ENCODE assay signal across 1 cellular context in the genomic region with DNA sequence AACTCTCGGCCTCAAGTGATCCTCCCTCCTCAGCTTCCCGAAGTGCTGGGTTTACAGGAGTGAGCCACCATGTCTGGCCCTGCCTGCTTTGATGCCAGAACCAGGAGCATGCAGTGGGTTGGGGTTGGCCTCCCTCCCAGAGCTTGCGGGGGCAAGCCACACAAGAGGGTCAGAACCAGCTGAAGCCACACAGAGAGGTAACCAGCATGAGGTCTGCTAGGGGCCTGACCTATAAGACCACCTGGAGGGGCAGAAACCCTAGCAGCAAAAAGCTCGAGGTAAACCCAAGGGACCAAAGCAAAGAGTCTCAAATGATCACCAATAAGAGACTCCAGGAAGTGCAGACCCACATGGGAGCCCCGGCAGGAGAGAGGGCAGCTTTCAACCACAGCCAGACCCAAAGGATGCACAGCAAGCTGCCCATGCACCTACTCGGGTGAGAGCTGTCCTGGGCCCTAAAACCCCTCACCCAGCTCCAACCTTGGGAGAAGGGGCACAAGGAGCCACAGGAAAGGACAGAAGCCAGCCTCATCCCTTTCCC.
TF ChIP-seq lines count a peak whose summit lies in the region.

No MANE protein-coding gene starts in this region.

TF ChIP-seq in WTC11, 78 proteins besides CTCF, POLR2A, EP300 and RAD21 (continued from another document):
- TF ChIP-seq PRDM15 (CRISPR knock-in tag; IDR thresholded peaks at IDR 0.05), result no peak
- TF ChIP-seq E2F1 (CRISPR knock-in tag; IDR thresholded peaks at IDR 0.05), result no peak
- no peak for TF ChIP-seq ZNF671 (CRISPR knock-in tag; IDR thresholded peaks at IDR 0.05)
- TF ChIP-seq, protein P1, sequence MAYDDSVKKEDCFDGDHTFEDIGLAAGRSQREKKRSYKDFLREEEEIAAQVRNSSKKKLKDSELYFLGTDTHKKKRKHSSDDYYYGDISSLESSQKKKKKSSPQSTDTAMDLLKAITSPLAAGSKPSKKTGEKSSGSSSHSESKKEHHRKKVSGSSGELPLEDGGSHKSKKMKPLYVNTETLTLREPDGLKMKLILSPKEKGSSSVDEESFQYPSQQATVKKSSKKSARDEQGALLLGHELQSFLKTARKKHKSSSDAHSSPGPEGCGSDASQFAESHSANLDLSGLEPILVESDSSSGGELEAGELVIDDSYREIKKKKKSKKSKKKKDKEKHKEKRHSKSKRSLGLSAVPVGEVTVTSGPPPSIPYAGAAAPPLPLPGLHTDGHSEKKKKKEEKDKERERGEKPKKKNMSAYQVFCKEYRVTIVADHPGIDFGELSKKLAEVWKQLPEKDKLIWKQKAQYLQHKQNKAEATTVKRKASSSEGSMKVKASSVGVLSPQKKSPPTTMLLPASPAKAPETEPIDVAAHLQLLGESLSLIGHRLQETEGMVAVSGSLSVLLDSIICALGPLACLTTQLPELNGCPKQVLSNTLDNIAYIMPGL (CRISPR knock-in tag; IDR thresholded peaks at IDR 0.05), result no peak
